23 cellular contexts compared by ENCODE assay signal in genomic region chr3:125410922-125411321, GRCh38.
"Had no signal": no experiment of that assay in that cellular context is flagged by ENCODE, and none has a peak within 500 bp of the region (broad histone marks: within the 10 kb centered on the region; RNA-seq: fewer than 3 reads in every experiment).

No MANE protein-coding gene starts in this region.

- H3K9me3 ChIP-seq: ascending aorta, colonic mucosa had no signal

- H3K4me1 Mint-ChIP-seq: activated CD4-positive, alpha-beta T cell treated with anti-CD3 and anti-CD28 coated beads for 36 hours; activated naive CD4-positive, alpha-beta T cell treated with anti-CD3 and anti-CD28 coated beads, Interleukin-2, amount 10 ng/mL, durations not matched to agents 7 days and 5 days; brain had no signal

- DNase-seq: activated CD4-positive, alpha-beta memory T cell treated with anti-CD3 and anti-CD28 coated beads for 36 hours; activated CD4-positive, alpha-beta T cell treated with anti-CD3 and anti-CD28 coated beads for 36 hours; activated CD4-positive, alpha-beta T cell treated with anti-CD3 and anti-CD28 coated beads, Interleukin-2, amount 10 ng/mL, durations not matched to agents 24 days and 14 days; activated CD4-positive, CD25-positive, alpha-beta regulatory T cell; activated CD4-positive, CD25-positive, alpha-beta regulatory T cell treated with anti-CD3 and anti-CD28 coated beads, Interleukin-2, amount 50 U/mL, for 72 hours; activated CD8-positive, alpha-beta memory T cell treated with anti-CD3 and anti-CD28 coated beads, Interleukin-2, amount 10 ng/mL, durations not matched to agents 7 days and 5 days; activated CD8-positive, alpha-beta memory T cell treated with anti-CD3 and anti-CD28 coated beads, Interleukin-2, amount 50 U/mL, for 4 hours; activated CD8-positive, alpha-beta T cell treated with anti-CD3 and anti-CD28 coated beads, Interleukin-2, amount 10 ng/mL, durations not matched to agents 7 days and 5 days; activated effector memory CD4-positive, alpha-beta T cell treated with anti-CD3 and anti-CD28 coated beads, Interleukin-2, amount 50 U/mL, for 16 hours; activated naive CD4-positive, alpha-beta T cell treated with anti-CD3 and anti-CD28 coated beads, Interleukin-2, amount 10 ng/mL, durations not matched to agents 7 days and 5 days; activated naive CD8-positive, alpha-beta T cell treated with anti-CD3 and anti-CD28 coated beads, Interleukin-2, amount 10 ng/mL, durations not matched to agents 7 days and 5 days; activated T-cell treated with anti-CD3 and anti-CD28 coated beads, Interleukin-2, amount 50 U/mL, for 1 hour; activated T-cell treated with anti-CD3 and anti-CD28 coated beads, Interleukin-2, amount 50 U/mL, for 48 hours; colonic mucosa; effector CD8-positive, alpha-beta T cell; foreskin fibroblast; T-helper 2 cell had no signal

- H3K27ac ChIP-seq: ascending aorta, colonic mucosa had no signal

- H3K27ac Mint-ChIP-seq: activated CD4-positive, alpha-beta memory T cell treated with anti-CD3 and anti-CD28 coated beads for 36 hours; activated CD4-positive, alpha-beta T cell treated with anti-CD3 and anti-CD28 coated beads for 36 hours; activated CD4-positive, alpha-beta T cell treated with anti-CD3 and anti-CD28 coated beads, Interleukin-2, amount 10 ng/mL, durations not matched to agents 24 days and 14 days; activated CD8-positive, alpha-beta memory T cell treated with anti-CD3 and anti-CD28 coated beads, Interleukin-2, amount 10 ng/mL, durations not matched to agents 7 days and 5 days; activated CD8-positive, alpha-beta T cell treated with anti-CD3 and anti-CD28 coated beads, Interleukin-2, amount 10 ng/mL, durations not matched to agents 7 days and 5 days; activated naive CD4-positive, alpha-beta T cell treated with anti-CD3 and anti-CD28 coated beads, Interleukin-2, amount 10 ng/mL, durations not matched to agents 7 days and 5 days; activated naive CD4-positive, alpha-beta T cell treated with anti-CD3 and anti-CD28 coated beads, Interleukin-2, amount 50 U/mL, for 72 hours; activated naive CD8-positive, alpha-beta T cell treated with anti-CD3 and anti-CD28 coated beads, Interleukin-2, amount 10 ng/mL, durations not matched to agents 7 days and 5 days; activated T-helper 1 cell treated with anti-CD3 and anti-CD28 coated beads, Interleukin-12 subunit alpha, Interleukin-12 subunit beta, Interleukin-2, Interleukin-4 antibody, amounts not matched to agents 30 ng/mL and 10 ng/mL and 1 ng/mL, durations not matched to agents 14 hours and 24 hours and 36 hours; activated T-helper 2 cell treated with anti-CD3 and anti-CD28 coated beads, Interferon-gamma antibody, Interleukin-2, Interleukin-4, amounts not matched to agents 10 μg/mL and 5 μg/mL and 100 μg/mL, durations not matched to agents 14 hours and 24 hours and 36 hours; brain had no signal

- ATAC-seq: activated CD4-positive, alpha-beta T cell treated with anti-CD3 and anti-CD28 coated beads for 36 hours; activated CD8-positive, alpha-beta memory T cell treated with anti-CD3 and anti-CD28 coated beads, Interleukin-2, amount 10 ng/mL, durations not matched to agents 7 days and 5 days; activated CD8-positive, alpha-beta T cell treated with anti-CD3 and anti-CD28 coated beads, Interleukin-2, amount 10 ng/mL, durations not matched to agents 7 days and 5 days; activated naive CD4-positive, alpha-beta T cell treated with anti-CD3 and anti-CD28 coated beads, Interleukin-2, amount 50 U/mL, for 72 hours; esophagus mucosa had no signal

- H3K4me3 ChIP-seq: ascending aorta, colonic mucosa had no signal

- H3K9me3 Mint-ChIP-seq: activated CD4-positive, alpha-beta T cell treated with anti-CD3 and anti-CD28 coated beads, Interleukin-2, amount 10 ng/mL, durations not matched to agents 24 days and 14 days; activated naive CD8-positive, alpha-beta T cell treated with anti-CD3 and anti-CD28 coated beads, Interleukin-2, amount 10 ng/mL, durations not matched to agents 7 days and 5 days; activated T-helper 1 cell treated with anti-CD3 and anti-CD28 coated beads, Interleukin-12 subunit alpha, Interleukin-12 subunit beta, Interleukin-2, Interleukin-4 antibody, amounts not matched to agents 30 ng/mL and 10 ng/mL and 1 ng/mL, durations not matched to agents 14 hours and 24 hours and 36 hours had no signal

- H3K4me3 Mint-ChIP-seq: activated CD4-positive, alpha-beta memory T cell treated with anti-CD3 and anti-CD28 coated beads for 36 hours; activated CD4-positive, alpha-beta T cell treated with anti-CD3 and anti-CD28 coated beads for 36 hours; activated CD4-positive, alpha-beta T cell treated with anti-CD3 and anti-CD28 coated beads, Interleukin-2, amount 10 ng/mL, durations not matched to agents 24 days and 14 days; activated CD8-positive, alpha-beta memory T cell treated with anti-CD3 and anti-CD28 coated beads, Interleukin-2, amount 10 ng/mL, durations not matched to agents 7 days and 5 days; activated CD8-positive, alpha-beta T cell treated with anti-CD3 and anti-CD28 coated beads, Interleukin-2, amount 10 ng/mL, durations not matched to agents 7 days and 5 days; activated naive CD4-positive, alpha-beta T cell treated with anti-CD3 and anti-CD28 coated beads, Interleukin-2, amount 10 ng/mL, durations not matched to agents 7 days and 5 days; activated naive CD8-positive, alpha-beta T cell treated with anti-CD3 and anti-CD28 coated beads, Interleukin-2, amount 10 ng/mL, durations not matched to agents 7 days and 5 days; activated T-helper 1 cell treated with anti-CD3 and anti-CD28 coated beads, Interleukin-12 subunit alpha, Interleukin-12 subunit beta, Interleukin-2, Interleukin-4 antibody, amounts not matched to agents 30 ng/mL and 10 ng/mL and 1 ng/mL, durations not matched to agents 14 hours and 24 hours and 36 hours; brain had no signal

- H3K27me3 ChIP-seq: ascending aorta, colonic mucosa had no signal

- H3K36me3 Mint-ChIP-seq: activated CD4-positive, alpha-beta memory T cell treated with anti-CD3 and anti-CD28 coated beads for 36 hours; activated CD8-positive, alpha-beta memory T cell treated with anti-CD3 and anti-CD28 coated beads, Interleukin-2, amount 10 ng/mL, durations not matched to agents 7 days and 5 days; activated naive CD4-positive, alpha-beta T cell treated with anti-CD3 and anti-CD28 coated beads, Interleukin-2, amount 10 ng/mL, durations not matched to agents 7 days and 5 days; activated naive CD4-positive, alpha-beta T cell treated with anti-CD3 and anti-CD28 coated beads, Interleukin-2, amount 50 U/mL, for 72 hours; activated naive CD8-positive, alpha-beta T cell treated with anti-CD3 and anti-CD28 coated beads, Interleukin-2, amount 10 ng/mL, durations not matched to agents 7 days and 5 days; brain had no signal

- H3K4me1 ChIP-seq: ascending aorta, colonic mucosa had no signal

- H3K36me3 ChIP-seq: ascending aorta, colonic mucosa had no signal
